ENCODE assay signal across 8 cellular contexts in the genomic region with DNA sequence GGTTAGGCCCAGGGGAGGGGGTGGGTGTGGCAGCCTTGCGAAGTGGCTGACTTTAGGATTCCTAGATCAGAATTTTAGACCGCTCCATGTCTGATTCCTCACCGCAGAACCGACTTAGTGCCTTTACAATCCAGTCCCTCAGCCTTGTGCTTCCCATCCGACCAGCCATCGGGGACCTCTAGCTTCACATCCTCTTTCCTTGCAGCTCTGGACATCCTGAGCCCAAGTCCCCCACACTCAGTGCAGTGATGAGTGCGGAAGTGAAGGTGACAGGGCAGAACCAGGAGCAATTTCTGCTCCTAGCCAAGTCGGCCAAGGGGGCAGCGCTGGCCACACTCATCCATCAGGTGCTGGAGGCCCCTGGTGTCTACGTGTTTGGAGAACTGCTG. TPM values are rescaled to one million over a fixed set of nuclear protein-coding genes. Genes with fewer than 3 reads are reported as not detected.
DNase-seq lines count a peak whose midpoint lies in the region; ATAC-seq, FAIRE-seq and TF ChIP-seq lines count a peak whose summit lies in the region.

No MANE protein-coding gene starts in this region.

- FAIRE-seq in small intestine (lab: Jason Lieb, UNC): no peak

- H3K9me3 ChIP-seq in iPS-18c (ENCODE audit: control insufficient read depth, insufficient read depth, low read length): no peaks in the 10 kb centered on the region
- no peaks in the 10 kb centered on the region for H3K9me3 ChIP-seq in small intestine (ENCODE audit: control insufficient read depth, low read depth)

- H3K36me3 Mint-ChIP-seq in activated naive CD8-positive, alpha-beta T cell treated with anti-CD3 and anti-CD28 coated beads, Interleukin-2, amount 50 U/mL, for 24 hours (ENCODE audit: low read depth): peaks cover 14% of the 10 kb centered on the region

- H3K4me3 ChIP-seq in HFF-Myc (replicated peaks; ENCODE audit: low read depth, low read length): peak overlapping the region; percentile 84
- peak overlapping the region; percentile 45 for H3K4me3 ChIP-seq in iPS-18c (ENCODE audit: insufficient read depth, low read depth, low read length)
- peak overlapping the region; percentile 35 to 67 for H3K4me3 ChIP-seq in small intestine (ENCODE audit: low read depth in 1 of 2, low read length in 2 of 2)

- no peaks in the 10 kb centered on the region for H3K9me3 Mint-ChIP-seq in activated naive CD8-positive, alpha-beta T cell treated with anti-CD3 and anti-CD28 coated beads, Interleukin-2, amount 50 U/mL, for 24 hours

- H3K27me3 Mint-ChIP-seq in activated naive CD8-positive, alpha-beta T cell treated with anti-CD3 and anti-CD28 coated beads, Interleukin-2, amount 50 U/mL, for 24 hours: no peaks in the 10 kb centered on the region

- DNase-seq in DMS 273 (lab: John Stamatoyannopoulos, UW; ENCODE audit: unreplicated experiment) (peak; percentile 50), DMS 273 treated with DMSO at 0.1 percent for 48 hours (lab: John Stamatoyannopoulos, UW) (no peak), HFF-Myc (ENCODE audit: extremely low read depth, low read depth) (no peak), NCI-H748 treated with DMSO at 0.1 percent for 48 hours (lab: John Stamatoyannopoulos, UW) (peak; percentile 10), small intestine (no peak)
- peak; percentile 37 for DNase-seq in activated naive CD8-positive, alpha-beta T cell treated with anti-CD3 and anti-CD28 coated beads, Interleukin-2, amount 50 U/mL, for 24 hours

- H3K4me3 Mint-ChIP-seq in activated naive CD8-positive, alpha-beta T cell treated with anti-CD3 and anti-CD28 coated beads, Interleukin-2, amount 50 U/mL, for 24 hours: peak overlapping the region; percentile 89

- H3K4me1 Mint-ChIP-seq in activated naive CD8-positive, alpha-beta T cell treated with anti-CD3 and anti-CD28 coated beads, Interleukin-2, amount 50 U/mL, for 24 hours: peaks cover 30% of the 10 kb centered on the region

- 12 to 30% (median 16%) methylated on average over 10 of the region's 10 CpGs for WGBS in small intestine, 3 donors

- H3K27ac Mint-ChIP-seq in activated naive CD8-positive, alpha-beta T cell treated with anti-CD3 and anti-CD28 coated beads, Interleukin-2, amount 50 U/mL, for 24 hours: peak overlapping the region; percentile 92

- peaks cover 0 to 5% of the 10 kb centered on the region in 2 donors for H3K4me1 ChIP-seq in small intestine (ENCODE audit: control insufficient read depth in 2 of 2, insufficient read depth in 1 of 2, low read depth in 1 of 2, low read length in 1 of 2)

- H3K36me3 ChIP-seq in small intestine (ENCODE audit: control insufficient read depth in 2 of 2, insufficient read depth in 2 of 2, low read length in 2 of 2): peaks cover 1 to 5% of the 10 kb centered on the region in 2 donors

- H3K27ac ChIP-seq in small intestine (ENCODE audit: low read depth in 1 of 2, low read length in 1 of 2): peak overlapping the region; percentile 89 to 94

- H3K27me3 ChIP-seq in small intestine (ENCODE audit: control insufficient read depth in 2 of 2, insufficient read depth in 2 of 2, low read length in 2 of 2): no peaks in the 10 kb centered on the region

- ATAC-seq in activated naive CD8-positive, alpha-beta T cell treated with anti-CD3 and anti-CD28 coated beads, Interleukin-2, amount 50 U/mL, for 24 hours: peak; percentile 12
- ATAC-seq in HG03196 (IDR thresholded peaks at IDR 0.05; ENCODE audit: unreplicated experiment): no peak

- no peak for TF ChIP-seq CTCF in HFF-Myc (IDR thresholded peaks at IDR 0.05; ENCODE audit: low read depth, low read length, missing control alignments)

RNA-seq across cellular contexts. Expression of a gene that starts 0.6 kb away (rescaled TPM):
- 10 to 100 TPM; 30.5 to 49.3 (median 31.8) TPM for polyA plus RNA-seq in small intestine

RNA-seq across cellular contexts. Expression of a gene that starts 23.8 kb away (rescaled TPM):
- 1 to 10 TPM in 1 of 3 donors, not detected in 2; 3.4 TPM for polyA plus RNA-seq in small intestine

RNA-seq across cellular contexts. Expression of a gene that starts 28.5 kb away (rescaled TPM):
- 100 to 1,000 TPM; 163 to 233 (median 204) TPM for polyA plus RNA-seq in small intestine

RNA-seq across cellular contexts. Expression of a gene that starts 35.2 kb away (rescaled TPM):
- polyA plus RNA-seq in small intestine: 10 to 100 TPM; 26.2 to 38.2 (median 31.0) TPM

RNA-seq across cellular contexts. Expression of a gene that starts 41.8 kb away (rescaled TPM):
- polyA plus RNA-seq in small intestine: 100 to 1,000 TPM in 1 of 3 donors, 10 to 100 TPM in 2; 34.0 to 204 (median 85.9) TPM

Comparison
In these comparisons a context has a peak if more than half of its experiments do, and no peak if none do; other contexts are left out.
1. DNase-seq: peak in DMS 273 (single experiment), NCI-H748 treated with DMSO at 0.1 percent for 48 hours (single experiment) and activated naive CD8-positive, alpha-beta T cell treated with anti-CD3 and anti-CD28 coated beads, Interleukin-2, amount 50 U/mL, for 24 hours (single experiment); none in DMS 273 treated with DMSO at 0.1 percent for 48 hours (single experiment), HFF-Myc (single experiment) and small intestine (single experiment).
2. Peak in every context shown above with its lines, with median percentiles within 50 percentile points of each other: H3K4me3 ChIP-seq.